9 cellular contexts compared by ENCODE assay signal in genomic region chr7:131538791-131539179, GRCh38. TPM values are rescaled to one million over a fixed set of nuclear protein-coding genes. Genes with fewer than 3 reads are reported as not detected.
DNase-seq lines count a peak whose midpoint lies in the region; ATAC-seq and TF ChIP-seq lines count a peak whose summit lies in the region.
"Had no signal": no experiment of that assay in that cellular context is flagged by ENCODE, and none has a peak within 500 bp of the region (broad histone marks: within the 10 kb centered on the region; RNA-seq: fewer than 3 reads in every experiment).

No MANE protein-coding gene starts in this region.

- no peak for TF ChIP-seq POLR2A in spleen (IDR thresholded peaks at IDR 0.05)

- peak overlapping the region; percentile 95 for H3K27ac Mint-ChIP-seq in WTC11

- peak; percentile 23 for ATAC-seq in WTC11

- H3K9me3 Mint-ChIP-seq in WTC11 = no peaks in the 10 kb centered on the region

- intact Hi-C loops in spleen (cut with DNase I; ENCODE audit: low total_unique reads) = no loop called here

- H3K4me3 Mint-ChIP-seq in WTC11 = peak overlapping the region; percentile 37

- H3K27me3 Mint-ChIP-seq in WTC11 (ENCODE audit: low read depth) = no peaks in the 10 kb centered on the region

- in situ Hi-C loops in HAP-1 (cut with MboI; ENCODE audit: low sequenced_read_pairs) = no loop called here

- H3K27me3 ChIP-seq in HUES6 (ENCODE audit: control insufficient read depth, insufficient read depth, low read length) (no peaks in the 10 kb centered on the region), iPS-20b (ENCODE audit: insufficient read depth, low read length) (no peaks in the 10 kb centered on the region), spleen (replicated peaks in 1 of 7) (no peaks in the 10 kb centered on the region), HAP-1 (ENCODE audit: low read depth) (no peaks in the 10 kb centered on the region)

- H3K36me3 Mint-ChIP-seq in WTC11 = peaks cover 52% of the 10 kb centered on the region

- H3K9me3 ChIP-seq in HUES6 (ENCODE audit: control insufficient read depth, insufficient read depth, low read depth, low read length) = no peaks in the 10 kb centered on the region
- no peaks in the 10 kb centered on the region for H3K9me3 ChIP-seq in iPS-20b (ENCODE audit: insufficient read depth, low read depth, low read length)
- H3K9me3 ChIP-seq in spleen = no peaks in the 10 kb centered on the region
- H3K9me3 ChIP-seq in HAP-1 = no peaks in the 10 kb centered on the region

- no peak overlapping the region for H3K4me3 ChIP-seq in HUES6 (ENCODE audit: low read depth, low read length)
- no peak overlapping the region for H3K4me3 ChIP-seq in iPS-20b (ENCODE audit: low read length)
- no peak overlapping the region for H3K4me3 ChIP-seq in spleen
- no peak overlapping the region for H3K4me3 ChIP-seq in HAP-1

- H3K36me3 ChIP-seq in HUES6 (ENCODE audit: control insufficient read depth, insufficient read depth, low read length) (peaks cover 88% of the 10 kb centered on the region), iPS-20b (ENCODE audit: insufficient read depth, low read depth, low read length) (peaks cover 89% of the 10 kb centered on the region), spleen (no peaks in the 10 kb centered on the region), HAP-1 (replicated peaks) (no peaks in the 10 kb centered on the region; the same call in 1 of the 2 replicates)

- 76 to 91% (median 90%) methylated on average over 8 of the region's 8 CpGs for WGBS in spleen, 5 donors

- peak overlapping the region; percentile 7 for H3K9ac ChIP-seq in HUES6 (ENCODE audit: low read length)
- H3K9ac ChIP-seq in iPS-20b (ENCODE audit: low read depth, low read length) = peak overlapping the region; percentile 4
- H3K9ac ChIP-seq: parathyroid adenoma had no signal

- peaks cover 90% of the 10 kb centered on the region for H3K4me1 Mint-ChIP-seq in WTC11

- no peak for TF ChIP-seq CTCF in WTC11 (IDR thresholded peaks at IDR 0.05)
- TF ChIP-seq CTCF in spleen (IDR thresholded peaks at IDR 0.05 in 8 of 11, conservative IDR thresholded peaks at IDR 0.05 in 3 of 11) = no peak

- DNase-seq in WTC11 (ENCODE audit: low spot score) = no peak
- peak; percentile 61 for DNase-seq in spleen
- DNase-seq in T-helper 9 cell = no peak
- DNase-seq in effector CD8-positive, alpha-beta T cell (lab: John Stamatoyannopoulos, UW) = no peak
- no peak for DNase-seq in HAP-1 (ENCODE audit: low spot score in 2 of 2)
- no peak for DNase-seq in iPS-NIHi11 (ENCODE audit: low spot score)

- H3K4me1 ChIP-seq in HUES6 (ENCODE audit: control insufficient read depth, insufficient read depth, low read length) (peaks cover 64% of the 10 kb centered on the region), iPS-20b (ENCODE audit: insufficient read depth, low read length) (peaks cover 31% of the 10 kb centered on the region), spleen (peaks cover 0 to 20% (median 0%) of the 10 kb centered on the region in 6 donors), HAP-1 (no peaks in the 10 kb centered on the region)
- H3K4me1 ChIP-seq: parathyroid adenoma had no signal

- H3K27ac ChIP-seq in HUES6 (ENCODE audit: low read depth, low read length) (peak overlapping the region; percentile 46; the same call in 1 of the 2 replicates), iPS-20b (ENCODE audit: low read length) (peak overlapping the region; percentile 62), spleen (no peak overlapping the region)
- H3K27ac ChIP-seq: parathyroid adenoma had no signal

- POLR2A ChIA-PET in WTC11 (lab: Charles Lee) = interaction anchor here (1.1 to 1.2 kb wide), 2 partner anchors 19 to 116 kb away, joined by 3 read pairs; no protein-coding TSS in a partner anchor

- CTCF ChIA-PET in WTC11 (lab: Charles Lee) = interaction anchor here (1.1 to 3.1 kb wide), 4 partner anchors 8 to 116 kb away, joined by 3 to 20 read pairs (median 6); no protein-coding TSS in a partner anchor

TF ChIP-seq in WTC11, 78 proteins besides CTCF, POLR2A, EP300 and RAD21:
- 0 out of 2 replicates have a peak, but pooled peaks have one; percentile 8 for TF ChIP-seq ZNF423 (CRISPR knock-in tag; IDR thresholded peaks at IDR 0.05)
- no peak for TF ChIP-seq MYBL2 (CRISPR knock-in tag; IDR thresholded peaks at IDR 0.05)

RNA-seq across cellular contexts. Expression of gene PODXL, which starts 17.6 kb away (rescaled TPM):
- total RNA-seq in WTC11 (2021) (483 to 623 TPM (median 614 TPM) in 3 replicates), spleen (10 to 100 TPM; 12.8 to 27.5 (median 18.7) TPM)
- 1 to 10 TPM; 1.9 to 5.0 (median 2.9) TPM for polyA plus RNA-seq in spleen

Comparison
In these comparisons a context has a peak if more than half of its experiments do, and no peak if none do; other contexts are left out.
1. H3K27ac ChIP-seq: peak in HUES6 (single experiment) and iPS-20b (single experiment); none in spleen (0 of 8).
2. RNA of gene PODXL, which starts 17.6 kb away (total RNA-seq): 483 to 623 TPM in WTC11; 12.8 to 27.5 TPM in spleen; every median in the first group is over 10 times any median in the second.